10 cellular contexts compared by ENCODE assay signal in the genomic region with DNA sequence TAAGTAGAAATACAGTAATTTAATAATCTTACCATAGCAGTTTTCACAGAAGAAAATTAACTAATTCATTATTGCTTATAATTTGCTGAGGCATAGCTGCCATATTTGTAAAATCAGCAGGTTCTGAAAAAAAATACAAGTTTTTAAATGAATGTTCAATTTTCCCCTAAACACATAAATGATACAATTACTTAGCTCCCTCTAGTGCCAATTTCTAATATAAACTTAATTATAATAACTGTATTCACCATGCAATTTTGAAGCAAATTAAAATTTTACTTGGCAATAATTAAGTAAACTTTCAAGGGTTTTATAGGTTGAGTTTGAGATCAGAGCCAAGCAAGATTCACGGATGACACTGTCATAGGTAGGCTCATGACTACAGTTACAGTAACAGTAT.
DNase-seq lines count a peak whose midpoint lies in the region; ATAC-seq, FAIRE-seq and TF ChIP-seq lines count a peak whose summit lies in the region.
"Had no signal": no experiment of that assay in that cellular context is flagged by ENCODE, and none has a peak within 500 bp of the region (broad histone marks: within the 10 kb centered on the region; RNA-seq: fewer than 3 reads in every experiment).

No MANE protein-coding gene starts in this region.

- TF ChIP-seq EP300 in esophagus muscularis mucosa (IDR thresholded peaks at IDR 0.05) = no peak

- peak; percentile 97 for FAIRE-seq in A204.1 (lab: Jason Lieb, UNC)

- peak; percentile 40; the same call in 1 of the 2 replicates for TF ChIP-seq CTCF in OCI-LY1 (IDR thresholded peaks at IDR 0.05; ENCODE audit: low read length)
- TF ChIP-seq CTCF in esophagus muscularis mucosa (IDR thresholded peaks at IDR 0.05) = peak in 2 of 3 experiments; percentile 10 to 17
- TF ChIP-seq CTCF in WERI-Rb-1 (IDR thresholded peaks at IDR 0.05; ENCODE audit: low read depth, low read length) = no peak

- H3K9me2 ChIP-seq in GM23248 (ENCODE audit: insufficient read depth) = no peaks in the 10 kb centered on the region
- no peaks in the 10 kb centered on the region for H3K9me2 ChIP-seq in OCI-LY1 (ENCODE audit: low read depth, low read length)

- no peaks in the 10 kb centered on the region for H3K27me3 ChIP-seq in GM23248 (replicated peaks; ENCODE audit: insufficient read depth)
- H3K27me3 ChIP-seq in OCI-LY1 (ENCODE audit: insufficient read depth, low read length) = no peaks in the 10 kb centered on the region
- H3K27me3 ChIP-seq in esophagus muscularis mucosa = no peaks in the 10 kb centered on the region
- H3K27me3 ChIP-seq in WERI-Rb-1 (ENCODE audit: insufficient read depth, low read depth, severe bottlenecking) = no peaks in the 10 kb centered on the region

- H3K9me3 ChIP-seq in GM23248 (ENCODE audit: low read depth) = no peaks in the 10 kb centered on the region
- H3K9me3 ChIP-seq in OCI-LY1 (ENCODE audit: low read length) = no peaks in the 10 kb centered on the region
- H3K9me3 ChIP-seq in esophagus muscularis mucosa = no peaks in the 10 kb centered on the region
- no peaks in the 10 kb centered on the region for H3K9me3 ChIP-seq in WERI-Rb-1 (ENCODE audit: severe bottlenecking)

- no peak for TF ChIP-seq POLR2A in esophagus muscularis mucosa (IDR thresholded peaks at IDR 0.05; ENCODE audit: low read depth)

- H2AFZ ChIP-seq in GM23248 = no peak overlapping the region
- no peak overlapping the region for H2AFZ ChIP-seq in OCI-LY1 (ENCODE audit: low read length)

- H3F3A ChIP-seq in GM23248 (ENCODE audit: insufficient read depth) (no peaks in the 10 kb centered on the region), OCI-LY1 (ENCODE audit: insufficient read depth, low read length) (no peaks in the 10 kb centered on the region)

- ATAC-seq in HG03460 (IDR thresholded peaks at IDR 0.05; ENCODE audit: unreplicated experiment) = no peak

- H4K20me1 ChIP-seq in GM23248 (ENCODE audit: insufficient read depth) (no peaks in the 10 kb centered on the region), OCI-LY1 (ENCODE audit: insufficient read depth, low read length) (no peaks in the 10 kb centered on the region)

- H3K36me3 ChIP-seq in GM23248 (ENCODE audit: low read depth) (no peaks in the 10 kb centered on the region), OCI-LY1 (ENCODE audit: insufficient read depth, low read length) (no peaks in the 10 kb centered on the region), esophagus muscularis mucosa (no peaks in the 10 kb centered on the region), WERI-Rb-1 (no peaks in the 10 kb centered on the region)

- H3K4me2 ChIP-seq in GM23248 (ENCODE audit: unreplicated experiment) (no peak overlapping the region), OCI-LY1 (ENCODE audit: low read length) (no peak overlapping the region)

- H3K4me3 ChIP-seq in GM23248 = no peak overlapping the region
- no peak overlapping the region for H3K4me3 ChIP-seq in OCI-LY1 (ENCODE audit: low read depth, low read length, poor library complexity, severe bottlenecking)
- H3K4me3 ChIP-seq in esophagus muscularis mucosa = no peak overlapping the region
- no peak overlapping the region for H3K4me3 ChIP-seq in WERI-Rb-1 (ENCODE audit: low read depth, low read length)

- H3K9ac ChIP-seq in GM23248 = no peak overlapping the region
- H3K9ac ChIP-seq in OCI-LY1 (ENCODE audit: low read length) = no peak overlapping the region

- DNase-seq in GM23248 (peak; percentile 60), esophagus muscularis mucosa (ENCODE audit: extremely low spot score) (no peak), occipital lobe (lab: John Stamatoyannopoulos, UW) (no peak), cortex of kidney (lab: John Stamatoyannopoulos, UW) (no peak), WERI-Rb-1 (no peak)
- DNase-seq: activated naive CD4-positive, alpha-beta T cell; stimulated activated CD4-positive, alpha-beta T cell treated with anti-CD3 and anti-CD28 coated beads, Interleukin-1b, Interleukin-23, amount 100 ng/mL, for 48 hours had no signal

- H3K4me1 ChIP-seq in GM23248 (ENCODE audit: insufficient read depth) (no peaks in the 10 kb centered on the region), OCI-LY1 (ENCODE audit: insufficient read depth, low read length, severe bottlenecking) (no peaks in the 10 kb centered on the region), esophagus muscularis mucosa (no peaks in the 10 kb centered on the region)

- H3K27ac ChIP-seq in GM23248 = no peak overlapping the region
- no peak overlapping the region for H3K27ac ChIP-seq in OCI-LY1 (ENCODE audit: low read depth, low read length, poor library complexity, severe bottlenecking)
- H3K27ac ChIP-seq in esophagus muscularis mucosa (replicated peaks in 1 of 4) = no peak overlapping the region
- no peak overlapping the region for H3K27ac ChIP-seq in WERI-Rb-1

- H3K79me2 ChIP-seq in GM23248 (ENCODE audit: insufficient read depth) (no peaks in the 10 kb centered on the region), OCI-LY1 (ENCODE audit: insufficient read depth, low read length) (no peaks in the 10 kb centered on the region)

- intact Hi-C loops in esophagus muscularis mucosa (cut with DNase I) = no loop called here

- in situ Hi-C loops in GM23248 (cut with MboI) = no loop called here

- 27 to 38% methylated on average over 1 of the region's 1 CpG for WGBS in GM23248 (ENCODE audit: low coverage in 1 of 2, low lambda C conversion rate in 2 of 2, missing lambda C conversion rate in 2 of 2), 2 experiments
- WGBS in esophagus muscularis mucosa = 60% methylated on average over 1 of the region's 1 CpG
